9 cellular contexts compared by ENCODE assay signal in the genomic region with DNA sequence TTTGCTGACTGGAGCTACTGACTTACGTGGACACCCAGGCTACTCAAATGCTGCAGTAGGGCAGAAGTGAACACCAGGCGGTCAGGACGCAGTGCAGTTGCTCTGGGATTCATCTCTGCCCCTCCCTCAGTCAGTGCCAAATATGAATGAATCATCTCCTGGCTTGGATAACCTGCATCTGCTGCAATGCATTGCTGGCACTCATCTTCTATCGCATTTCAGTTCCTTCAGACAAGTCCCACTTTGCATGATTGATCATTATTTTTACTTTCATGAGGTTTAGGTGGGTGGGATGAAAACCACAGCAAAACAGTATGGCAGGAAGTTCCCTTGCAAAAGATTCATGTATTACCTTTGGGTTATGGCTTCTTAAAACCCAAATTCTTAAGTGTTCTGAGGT.
DNase-seq lines count a peak whose midpoint lies in the region; TF ChIP-seq lines count a peak whose summit lies in the region.
"Had no signal": no experiment of that assay in that cellular context is flagged by ENCODE, and none has a peak within 500 bp of the region (broad histone marks: within the 10 kb centered on the region; RNA-seq: fewer than 3 reads in every experiment).

No MANE protein-coding gene starts in this region.

- H3K4me3 Mint-ChIP-seq in progenitor cell of endocrine pancreas (ENCODE audit: low read depth) = no peak overlapping the region

- H3K4me1 Mint-ChIP-seq in progenitor cell of endocrine pancreas (ENCODE audit: low read depth) = peaks cover 5% of the 10 kb centered on the region

- no peaks in the 10 kb centered on the region for H3K9me3 Mint-ChIP-seq in progenitor cell of endocrine pancreas (ENCODE audit: low read depth)

- DNase-seq in GM03348 (ENCODE audit: low spot score) = peak; percentile 86
- peak; percentile 60 for DNase-seq in M059J (ENCODE audit: low read depth)
- DNase-seq in dedifferentiated amniotic fluid mesenchymal stem cell (ENCODE audit: extremely low spot score) = peak; percentile 62
- peak; percentile 65 for DNase-seq in sigmoid colon
- no peak for DNase-seq in medulla oblongata (ENCODE audit: extremely low spot score)
- no peak for DNase-seq in progenitor cell of endocrine pancreas (ENCODE audit: low spot score, unreplicated experiment)
- DNase-seq in NCI-H526 treated with DMSO at 0.1 percent for 48 hours (lab: John Stamatoyannopoulos, UW) = no peak
- DNase-seq: NCI-H1105; NK-92 treated with Interleukin-12 subunit alpha and Interleukin-12 subunit beta, amount 100 ng/mL, for 24 hours had no signal

- peaks cover 0 to 9% (median 8%) of the 10 kb centered on the region in 4 donors for H3K4me1 ChIP-seq in sigmoid colon

- no peaks in the 10 kb centered on the region for H3K36me3 Mint-ChIP-seq in progenitor cell of endocrine pancreas (ENCODE audit: insufficient read depth)

- H3K27ac Mint-ChIP-seq in progenitor cell of endocrine pancreas = no peak overlapping the region

- H3K4me3 ChIP-seq in sigmoid colon = no peak overlapping the region

- no peaks in the 10 kb centered on the region for H3K27me3 ChIP-seq in sigmoid colon

- no peak for TF ChIP-seq EP300 in sigmoid colon (IDR thresholded peaks at IDR 0.05)

- TF ChIP-seq CTCF in sigmoid colon (IDR thresholded peaks at IDR 0.05) (no peak), progenitor cell of endocrine pancreas (IDR thresholded peaks at IDR 0.05; ENCODE audit: unreplicated experiment) (no peak)

- H3K27ac ChIP-seq in sigmoid colon = no peak overlapping the region

- H3K27me3 Mint-ChIP-seq in progenitor cell of endocrine pancreas = peaks cover 12% of the 10 kb centered on the region

- H3K9me3 ChIP-seq in sigmoid colon = no peaks in the 10 kb centered on the region

- 72 to 76% methylated on average over 4 of the region's 4 CpGs for WGBS in sigmoid colon, 2 donors

- no peak for TF ChIP-seq POLR2A in sigmoid colon (IDR thresholded peaks at IDR 0.05)

- H3K36me3 ChIP-seq in sigmoid colon = no peaks in the 10 kb centered on the region

- intact Hi-C loops in sigmoid colon (cut with DNase I) = no loop called here

Comparison
In these comparisons a context has a peak if more than half of its experiments do, and no peak if none do; other contexts are left out.
1. DNase-seq: peak in GM03348 (single experiment), M059J (single experiment), dedifferentiated amniotic fluid mesenchymal stem cell (single experiment) and sigmoid colon (single experiment); none in medulla oblongata (single experiment), progenitor cell of endocrine pancreas (single experiment) and NCI-H526 treated with DMSO at 0.1 percent for 48 hours (single experiment).